ENCODE assay signal across 8 cellular contexts in genomic region chr2:112583497-112584133, GRCh38. TPM values are rescaled to one million over a fixed set of nuclear protein-coding genes. Genes with fewer than 3 reads are reported as not detected.
A peak's percentile ranks its signal among the peaks of the same experiment; 100 is the strongest.
DNase-seq lines count a peak whose midpoint lies in the region; ATAC-seq and TF ChIP-seq lines count a peak whose summit lies in the region.

No MANE protein-coding gene starts in this region.

- peaks cover 20% of the 10 kb centered on the region for H3K79me2 ChIP-seq in OCI-LY3 (ENCODE audit: low read length)

- H3K36me3 ChIP-seq in OCI-LY3 (replicated peaks; ENCODE audit: low read depth, low read length) = peaks cover 3% of the 10 kb centered on the region
- peaks cover 21% of the 10 kb centered on the region for H3K36me3 ChIP-seq in lower lobe of right lung
- peaks cover 0 to under 1% (median 0%) of the 10 kb centered on the region in 4 donors for H3K36me3 ChIP-seq in transverse colon

- H3K9me3 ChIP-seq in OCI-LY3 (ENCODE audit: insufficient read depth, low read length) (no peaks in the 10 kb centered on the region), lower lobe of right lung (no peaks in the 10 kb centered on the region), transverse colon (no peaks in the 10 kb centered on the region)

- TF ChIP-seq EP300 in transverse colon (IDR thresholded peaks at IDR 0.05; ENCODE audit: low read depth) = no peak

- H3K4me1 ChIP-seq in OCI-LY3 (ENCODE audit: low read length) (peaks cover 17% of the 10 kb centered on the region), lower lobe of right lung (peaks cover 30% of the 10 kb centered on the region), transverse colon (peaks cover 6 to 22% (median 12%) of the 10 kb centered on the region in 4 donors)

- DNase-seq in NCI-H146 (lab: John Stamatoyannopoulos, UW) = peak; percentile 46
- DNase-seq in NCI-H146 treated with DMSO at 0.1 percent for 48 hours (lab: John Stamatoyannopoulos, UW; ENCODE audit: unreplicated experiment) = no peak
- DNase-seq in central memory CD4-positive, alpha-beta T cell = peak; percentile 9
- DNase-seq in lower lobe of right lung = no peak
- DNase-seq in transverse colon = no peak
- DNase-seq in stimulated activated CD4-positive, alpha-beta T cell treated with anti-CD3 and anti-CD28 coated beads, Interleukin-12 subunit alpha, Interleukin-12 subunit beta, amount 100 ng/mL, for 4 hours = no peak

- TF ChIP-seq CTCF in OCI-LY3 (IDR thresholded peaks at IDR 0.05; ENCODE audit: low read depth, low read length) = peak; percentile 56
- TF ChIP-seq CTCF in lower lobe of right lung (IDR thresholded peaks at IDR 0.05) = no peak
- no peak for TF ChIP-seq CTCF in transverse colon (IDR thresholded peaks at IDR 0.05)

- ATAC-seq in lower lobe of right lung = peak in 1 of 2 donors; percentile 11
- no peak for ATAC-seq in HG03571 (IDR thresholded peaks at IDR 0.05; ENCODE audit: unreplicated experiment)

- H3K27me3 ChIP-seq in OCI-LY3 (ENCODE audit: low read depth, low read length) (no peaks in the 10 kb centered on the region), lower lobe of right lung (ENCODE audit: low read depth) (no peaks in the 10 kb centered on the region), transverse colon (no peaks in the 10 kb centered on the region)

- peak overlapping the region; percentile 96 for H3K9ac ChIP-seq in OCI-LY3 (ENCODE audit: low read length)

- intact Hi-C loops in lower lobe of right lung (cut with DNase I) = no loop called here
- intact Hi-C loops in transverse colon (cut with DNase I; ENCODE audit: low total_unique reads) = no loop called here

- no peaks in the 10 kb centered on the region for H4K20me1 ChIP-seq in OCI-LY3 (ENCODE audit: insufficient read depth, low read length)

- TF ChIP-seq POLR2A in transverse colon (IDR thresholded peaks at IDR 0.05) = no peak

- H3K27ac ChIP-seq in OCI-LY3 (ENCODE audit: low read length) (peak overlapping the region; percentile 90), lower lobe of right lung (peak overlapping the region; percentile 94), transverse colon (peak overlapping the region; percentile 87 to 97 (median 94))

- in situ Hi-C loops in transverse colon (cut with MboI; ENCODE audit: low pct_ligation_motif_present in 1 of 4, low pct_unique_long_range_greater_than_20kb in 1 of 4, low sequenced_read_pairs in 3 of 4) = loop anchor here in 2 of 4 donors (10.0 to 25.0 kb wide), 2 partner anchors 99 to 321 kb away; partner anchors contain the start of genes TTL (in 1 of the 2) and ZC3H8 (in 1 of the 2)

- 51 to 56% methylated on average over 11 to 16 of the region's 19 CpGs for WGBS in transverse colon (ENCODE audit: low coverage in 1 of 2), 2 donors

- peak overlapping the region; percentile 84 for H3K4me2 ChIP-seq in OCI-LY3 (ENCODE audit: low read length)

- H2AFZ ChIP-seq in OCI-LY3 (ENCODE audit: low read depth, low read length) = peak overlapping the region; percentile 93

- H3K4me3 ChIP-seq in OCI-LY3 (ENCODE audit: low read length) (peak overlapping the region; percentile 91), lower lobe of right lung (peak overlapping the region; percentile 66), transverse colon (peak overlapping the region; percentile 48 to 73 (median 56))

RNA-seq across cellular contexts. Expression of gene CHCHD5, which starts 0.8 kb away (rescaled TPM):
- total RNA-seq in lower lobe of right lung (23.0 TPM), transverse colon (10 to 100 TPM; 11.1 to 23.0 (median 17.1) TPM)

RNA-seq across cellular contexts. Expression of gene POLR1B, which starts 41.4 kb away (rescaled TPM):
- 12.3 TPM for total RNA-seq in lower lobe of right lung
- 10 to 100 TPM in 3 of 4 donors, 1 to 10 TPM in 1; 6.0 to 24.1 (median 14.8) TPM for total RNA-seq in transverse colon

Comparison
In these comparisons a context has a peak if more than half of its experiments do, and no peak if none do; other contexts are left out.
1. DNase-seq: peak in NCI-H146 (single experiment) and central memory CD4-positive, alpha-beta T cell (single experiment); none in NCI-H146 treated with DMSO at 0.1 percent for 48 hours (single experiment), lower lobe of right lung (single experiment), transverse colon (single experiment) and stimulated activated CD4-positive, alpha-beta T cell treated with anti-CD3 and anti-CD28 coated beads, Interleukin-12 subunit alpha, Interleukin-12 subunit beta, amount 100 ng/mL, for 4 hours (single experiment).
2. Peak in every context shown above with its lines, with median percentiles within 50 percentile points of each other: H3K27ac ChIP-seq and H3K4me3 ChIP-seq.